ENCODE assay signal across 8 cellular contexts in the genomic region with DNA sequence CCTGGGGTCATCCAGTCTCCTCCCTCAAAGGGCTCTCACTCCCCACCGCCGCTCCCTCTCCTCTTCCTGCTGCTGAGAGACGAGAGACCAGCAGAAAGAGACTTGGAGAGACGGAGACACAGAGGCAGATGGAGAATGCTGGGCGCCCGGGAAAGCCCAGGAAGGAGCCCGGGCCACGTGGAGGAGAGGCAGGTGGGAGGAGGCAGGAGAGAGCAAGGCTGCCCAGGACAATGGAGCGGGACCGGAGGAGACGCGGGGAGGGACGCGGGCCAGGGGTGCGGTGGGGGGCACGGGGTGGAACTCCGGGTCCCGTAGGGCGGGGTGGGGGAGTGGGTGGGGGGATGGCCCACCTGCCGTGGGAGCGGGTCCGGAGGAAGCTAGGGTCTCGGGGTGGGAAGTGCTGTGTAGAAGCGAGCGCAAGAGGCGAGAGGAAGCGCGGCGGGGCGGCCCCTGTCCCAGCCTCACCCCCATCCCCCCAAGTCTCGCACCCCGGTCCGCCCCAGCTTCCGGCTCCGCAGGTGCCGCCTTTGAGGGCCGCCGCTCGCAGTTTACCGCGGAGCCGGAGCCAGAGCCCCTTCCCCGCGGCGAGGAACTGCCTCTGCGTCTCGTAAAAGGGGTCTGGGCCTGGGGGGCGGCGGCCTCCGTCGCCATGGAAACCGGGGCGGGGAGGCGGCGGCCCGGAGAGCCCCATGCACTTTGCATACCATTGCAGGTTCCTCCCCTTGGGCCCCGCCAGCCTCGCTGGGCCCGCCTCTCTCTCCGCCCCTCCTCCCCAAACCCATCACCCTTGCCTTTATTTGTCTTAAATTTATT. TPM values are rescaled to one million over a fixed set of nuclear protein-coding genes. Genes with fewer than 3 reads are reported as not detected.
DNase-seq lines count a peak whose midpoint lies in the region; ATAC-seq and TF ChIP-seq lines count a peak whose summit lies in the region.

No MANE protein-coding gene starts in this region.

- peaks cover 66 to 97% of the 10 kb centered on the region in 2 experiments for H3K4me1 ChIP-seq in HCT116 (ENCODE audit: control insufficient read depth in 1 of 2, insufficient read depth in 2 of 2, low read length in 2 of 2)

- peak overlapping the region in 3 of 5 experiments; percentile 69 to 89 (median 76) for H3K27ac Mint-ChIP-seq in brain

- BruUV-seq in HCT116 (replicated peaks; lab: Mats Ljungman, UMichigan): no TSS peak

- H3K27me3 Mint-ChIP-seq in brain: no peaks in the 10 kb centered on the region

- DNase-seq in AG08395 (ENCODE audit: low spot score): peak; percentile 46
- no peak for DNase-seq in HCT116 (ENCODE audit: low read depth, low spot score)
- DNase-seq in T-helper 9 cell: peak; percentile 58
- peak; percentile 73 to 76 for DNase-seq in left colon
- peak; percentile 20 for DNase-seq in stimulated activated CD8-positive, alpha-beta memory T cell treated with anti-CD3 and anti-CD28 coated beads, Interleukin-12 subunit alpha, Interleukin-12 subunit beta, amount 100 ng/mL, for 1 hour (ENCODE audit: low read depth)
- no peak for DNase-seq in OCI-M2 (lab: John Stamatoyannopoulos, UW; ENCODE audit: unreplicated experiment)
- no peak for DNase-seq in NCI-H345 (lab: John Stamatoyannopoulos, UW)

- H3K9me3 Mint-ChIP-seq in brain: peaks cover 0 to 2% (median 0%) of the 10 kb centered on the region in 5 experiments

- CTCF ChIA-PET in HCT116 (lab: Charles Lee): no interaction called here

- H3K9ac ChIP-seq in HCT116 (ENCODE audit: low read length): peak overlapping the region; percentile 63

- no peaks in the 10 kb centered on the region for H3K79me2 ChIP-seq in HCT116 (ENCODE audit: insufficient read depth, low read length)

- POLR2A ChIA-PET in HCT116 (lab: Charles Lee): interaction anchor here (0.9 kb wide), 1 partner anchor 13 kb away, joined by 3 read pairs; no protein-coding TSS in a partner anchor

- no peaks in the 10 kb centered on the region for H3K27me3 ChIP-seq in HCT116 (ENCODE audit: insufficient read depth, low read length)

- no peaks in the 10 kb centered on the region for H3K9me2 ChIP-seq in HCT116 (ENCODE audit: insufficient read depth)

- no peaks in the 10 kb centered on the region for H3K36me3 Mint-ChIP-seq in brain

- H3K9me3 ChIP-seq in HCT116 (ENCODE audit: control insufficient read depth in 1 of 2, insufficient read depth in 1 of 2, low read depth in 1 of 2, low read length in 2 of 2): no peaks in the 10 kb centered on the region

- H4K20me1 ChIP-seq in HCT116 (ENCODE audit: insufficient read depth): no peaks in the 10 kb centered on the region

- TF ChIP-seq CTCF in HCT116 (IDR thresholded peaks at IDR 0.05 in 2 of 3, conservative IDR thresholded peaks at IDR 0.05 in 1 of 3; ENCODE audit: borderline replicate concordance in 1 of 3, insufficient read depth in 1 of 3, low read depth in 2 of 3, low read length in 2 of 3) (no peak), brain (conservative IDR thresholded peaks at IDR 0.05) (no peak)

- H3K4me3 ChIP-seq in HCT116 (replicated peaks in 1 of 2; ENCODE audit: low read depth in 1 of 2, low read length in 2 of 2): peak overlapping the region; percentile 45 to 56

- TF ChIP-seq POLR2A in HCT116 (IDR thresholded peaks at IDR 0.05; ENCODE audit: borderline replicate concordance, extremely low read depth, insufficient read depth, insufficient read length): peak; percentile 18

- H3K4me2 ChIP-seq in HCT116 (ENCODE audit: low read length): peak overlapping the region; percentile 84

- H3K4me3 Mint-ChIP-seq in brain: peak overlapping the region; percentile 70 to 80 (median 76)

- peak; percentile 73 for ATAC-seq in HCT116
- ATAC-seq in left colon: peak; percentile 71

- RAD21 ChIA-PET in HCT116 (lab: Charles Lee; ENCODE audit: low non-redundant PET in 1 of 2, low total read pairs in 2 of 2, uncharacterized antibody in 2 of 2, unreplicated experiment in 2 of 2): no interaction called here

- no peak overlapping the region for H2AFZ ChIP-seq in HCT116 (ENCODE audit: low read depth, low read length, poor library complexity, severe bottlenecking)

- no peaks in the 10 kb centered on the region for H3K36me3 ChIP-seq in HCT116 (ENCODE audit: control insufficient read depth in 1 of 2, insufficient read depth in 2 of 2, low read length in 2 of 2)

- H3K27ac ChIP-seq in HCT116 (ENCODE audit: low read depth, low read length): peak overlapping the region; percentile 58; the same call in 1 of the 2 replicates

- TF ChIP-seq RAD21 in HCT116 (IDR thresholded peaks at IDR 0.05; ENCODE audit: low read depth): no peak

- intact Hi-C loops in HCT116 (cut with micrococcal nuclease): no loop called here
- intact Hi-C loops in left colon (cut with DNase I, micrococcal nuclease): no loop called here

- peaks cover 62% of the 10 kb centered on the region for H3K4me1 Mint-ChIP-seq in brain

TF ChIP-seq in HCT116, 20 proteins besides CTCF, POLR2A, EP300 and RAD21:
- TF ChIP-seq, protein P1, sequence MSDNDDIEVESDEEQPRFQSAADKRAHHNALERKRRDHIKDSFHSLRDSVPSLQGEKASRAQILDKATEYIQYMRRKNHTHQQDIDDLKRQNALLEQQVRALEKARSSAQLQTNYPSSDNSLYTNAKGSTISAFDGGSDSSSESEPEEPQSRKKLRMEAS (IDR thresholded peaks at IDR 0.05): no peak
- no peak for TF ChIP-seq JUND (IDR thresholded peaks at IDR 0.05)
- no peak; the same call in 1 of the 2 replicates for TF ChIP-seq POLR2AphosphoS5 (IDR thresholded peaks at IDR 0.05; ENCODE audit: low read depth, low read length)
- TF ChIP-seq YY1 (IDR thresholded peaks at IDR 0.05; ENCODE audit: extremely low read depth, insufficient replicate concordance, low read depth, low read length): no peak
- peak; percentile 76 for TF ChIP-seq TCF7L2 (IDR thresholded peaks at IDR 0.05; ENCODE audit: borderline replicate concordance, extremely low read depth, insufficient read depth, insufficient read length)
- TF ChIP-seq, protein P2, sequence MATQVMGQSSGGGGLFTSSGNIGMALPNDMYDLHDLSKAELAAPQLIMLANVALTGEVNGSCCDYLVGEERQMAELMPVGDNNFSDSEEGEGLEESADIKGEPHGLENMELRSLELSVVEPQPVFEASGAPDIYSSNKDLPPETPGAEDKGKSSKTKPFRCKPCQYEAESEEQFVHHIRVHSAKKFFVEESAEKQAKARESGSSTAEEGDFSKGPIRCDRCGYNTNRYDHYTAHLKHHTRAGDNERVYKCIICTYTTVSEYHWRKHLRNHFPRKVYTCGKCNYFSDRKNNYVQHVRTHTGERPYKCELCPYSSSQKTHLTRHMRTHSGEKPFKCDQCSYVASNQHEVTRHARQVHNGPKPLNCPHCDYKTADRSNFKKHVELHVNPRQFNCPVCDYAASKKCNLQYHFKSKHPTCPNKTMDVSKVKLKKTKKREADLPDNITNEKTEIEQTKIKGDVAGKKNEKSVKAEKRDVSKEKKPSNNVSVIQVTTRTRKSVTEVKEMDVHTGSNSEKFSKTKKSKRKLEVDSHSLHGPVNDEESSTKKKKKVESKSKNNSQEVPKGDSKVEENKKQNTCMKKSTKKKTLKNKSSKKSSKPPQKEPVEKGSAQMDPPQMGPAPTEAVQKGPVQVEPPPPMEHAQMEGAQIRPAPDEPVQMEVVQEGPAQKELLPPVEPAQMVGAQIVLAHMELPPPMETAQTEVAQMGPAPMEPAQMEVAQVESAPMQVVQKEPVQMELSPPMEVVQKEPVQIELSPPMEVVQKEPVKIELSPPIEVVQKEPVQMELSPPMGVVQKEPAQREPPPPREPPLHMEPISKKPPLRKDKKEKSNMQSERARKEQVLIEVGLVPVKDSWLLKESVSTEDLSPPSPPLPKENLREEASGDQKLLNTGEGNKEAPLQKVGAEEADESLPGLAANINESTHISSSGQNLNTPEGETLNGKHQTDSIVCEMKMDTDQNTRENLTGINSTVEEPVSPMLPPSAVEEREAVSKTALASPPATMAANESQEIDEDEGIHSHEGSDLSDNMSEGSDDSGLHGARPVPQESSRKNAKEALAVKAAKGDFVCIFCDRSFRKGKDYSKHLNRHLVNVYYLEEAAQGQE (IDR thresholded peaks at IDR 0.05; ENCODE audit: low read depth): no peak
- no peak for TF ChIP-seq EGR1 (IDR thresholded peaks at IDR 0.05; ENCODE audit: low read depth)

RNA-seq across cellular contexts. Expression of a gene that starts 11.7 kb away (rescaled TPM):
- 164 TPM for total RNA-seq in HCT116 (2021; ENCODE audit: unreplicated experiment)
- 167 and 209 TPM in 2 replicates for polyA plus RNA-seq in HCT116 (2012)
- polyA plus RNA-seq in brain (ENCODE audit: insufficient read depth, low read depth, low replicate concordance): 2.6 TPM
- total RNA-seq in left colon: 10 to 100 TPM; 44.3 to 48.1 TPM

RNA-seq across cellular contexts. Expression of a gene that starts 44.9 kb away (rescaled TPM):
- total RNA-seq in HCT116 (2021; ENCODE audit: unreplicated experiment) (59.7 TPM), left colon (10 to 100 TPM in 1 of 2 donors, 1 to 10 TPM in 1; 8.0 to 10.6 TPM)
- polyA plus RNA-seq in HCT116 (2012): 47.5 and 50.2 TPM in 2 replicates
- polyA plus RNA-seq in brain (ENCODE audit: insufficient read depth, low read depth, low replicate concordance): 33.6 TPM

Comparison
In these comparisons a context has a peak if more than half of its experiments do, and no peak if none do; other contexts are left out.
1. DNase-seq: peak in AG08395 (single experiment), T-helper 9 cell (single experiment), left colon (2 of 2) and stimulated activated CD8-positive, alpha-beta memory T cell treated with anti-CD3 and anti-CD28 coated beads, Interleukin-12 subunit alpha, Interleukin-12 subunit beta, amount 100 ng/mL, for 1 hour (single experiment); none in HCT116 (single experiment), OCI-M2 (single experiment) and NCI-H345 (single experiment).